Comparison of ENCODE assay signal across 9 cellular contexts in genomic region chr15:25710184-25710583, GRCh38.
DNase-seq lines count a peak whose midpoint lies in the region; ATAC-seq and TF ChIP-seq lines count a peak whose summit lies in the region.
"Had no signal": no experiment of that assay in that cellular context is flagged by ENCODE, and none has a peak within 500 bp of the region (broad histone marks: within the 10 kb centered on the region; RNA-seq: fewer than 3 reads in every experiment).

No MANE protein-coding gene starts in this region.

- TF ChIP-seq CTCF in BJ (IDR thresholded peaks at IDR 0.05; ENCODE audit: insufficient read depth, low read depth, low read length) (peak; percentile 78), HFF-Myc (IDR thresholded peaks at IDR 0.05; ENCODE audit: low read depth, low read length, missing control alignments) (peak; percentile 90), nephron progenitor cell (IDR thresholded peaks at IDR 0.05) (peak; percentile 74), vagina (IDR thresholded peaks at IDR 0.05) (peak in 2 of 3 experiments; percentile 24 to 27)

- no peaks in the 10 kb centered on the region for H3K9me3 Mint-ChIP-seq in nephron progenitor cell

- H3K9me3 ChIP-seq in vagina: no peaks in the 10 kb centered on the region
- H3K9me3 ChIP-seq: suprapubic skin had no signal

- peak; percentile 46 to 55 for ATAC-seq in activated CD4-positive, CD25-positive, alpha-beta regulatory T cell treated with anti-CD3 and anti-CD28 coated beads, Interleukin-2, amount 50 U/mL, for 24 hours
- ATAC-seq in HG02840 (IDR thresholded peaks at IDR 0.05; ENCODE audit: low FRiP score, unreplicated experiment): no peak

- H3K4me3 Mint-ChIP-seq in nephron progenitor cell: no peak overlapping the region

- no peak overlapping the region for H3K27ac ChIP-seq in vagina
- H3K27ac ChIP-seq: suprapubic skin had no signal

- peaks cover 8% of the 10 kb centered on the region for H3K36me3 ChIP-seq in BJ (ENCODE audit: control insufficient read depth, insufficient read depth, low read length)
- no peaks in the 10 kb centered on the region for H3K36me3 ChIP-seq in vagina

- H3K4me1 ChIP-seq in vagina: no peaks in the 10 kb centered on the region
- H3K4me1 ChIP-seq: suprapubic skin had no signal

- peaks cover 17% of the 10 kb centered on the region for H3K27me3 Mint-ChIP-seq in nephron progenitor cell (ENCODE audit: low read depth, poor library complexity)

- DNase-seq in BJ (ENCODE audit: low read depth) (no peak), HFF-Myc (ENCODE audit: extremely low read depth, low read depth) (no peak), ecto neural progenitor cell (ENCODE audit: low spot score) (peak; percentile 77), nephron progenitor cell (peak; percentile 75), vagina (ENCODE audit: extremely low spot score in 2 of 2) (no peak), NCI-H2081 (lab: John Stamatoyannopoulos, UW) (no peak)

- H3K4me3 ChIP-seq in BJ (ENCODE audit: low read depth, low read length) (no peak overlapping the region), HFF-Myc (replicated peaks; ENCODE audit: low read depth, low read length) (no peak overlapping the region), vagina (no peak overlapping the region)
- H3K4me3 ChIP-seq: suprapubic skin had no signal

- TF ChIP-seq POLR2A in vagina (IDR thresholded peaks at IDR 0.05): no peak

- no peak overlapping the region for H3K27ac Mint-ChIP-seq in nephron progenitor cell

- intact Hi-C loops in vagina (cut with DNase I): no loop called here

- H3K4me1 Mint-ChIP-seq in nephron progenitor cell: peaks cover 15% of the 10 kb centered on the region

- POLR2A ChIA-PET in BJ (lab: Charles Lee): no interaction called here

- H3K36me3 Mint-ChIP-seq in nephron progenitor cell (ENCODE audit: low read depth): no peaks in the 10 kb centered on the region

- H3K27me3 ChIP-seq in BJ (ENCODE audit: control insufficient read depth, insufficient read depth, low read length) (no peaks in the 10 kb centered on the region), vagina (no peaks in the 10 kb centered on the region)
- H3K27me3 ChIP-seq: suprapubic skin had no signal

- CTCF ChIA-PET in BJ (lab: Yijun Ruan, JAX): interaction anchor here (0.5 to 2.2 kb wide), 14 partner anchors 8 to 385 kb away, joined by 3 to 17 read pairs (median 5); no protein-coding TSS in a partner anchor

Comparison
In these comparisons a context has a peak if more than half of its experiments do, and no peak if none do; other contexts are left out.
1. DNase-seq: peak in ecto neural progenitor cell (single experiment) and nephron progenitor cell (single experiment); none in BJ (single experiment), HFF-Myc (single experiment), vagina (0 of 2) and NCI-H2081 (0 of 2).
2. CTCF ChIP-seq: peak in every context shown above with its lines; median percentile 90 in HFF-Myc; 78 in BJ; 74 in nephron progenitor cell; 26 in vagina.